8 cellular contexts compared by ENCODE assay signal in genomic region chr14:53181463-53182081, GRCh38. TPM values are rescaled to one million over a fixed set of nuclear protein-coding genes. Genes with fewer than 3 reads are reported as not detected.
DNase-seq lines count a peak whose midpoint lies in the region; ATAC-seq, FAIRE-seq and TF ChIP-seq lines count a peak whose summit lies in the region.
"Not testable (repeated sequence)": the region's sequence is repeated elsewhere in the genome, so short reads cannot be mapped to it uniquely, and the experiment has no call there.

No MANE protein-coding gene starts in this region.

- 0 out of 2 replicates have a peak overlapping the region, but pooled peaks have one; percentile 1 for H3K27ac ChIP-seq in GM12878 (ENCODE audit: control insufficient read depth, insufficient read depth)

- not testable (repeated sequence) for H3K4me2 ChIP-seq in GM12878 (ENCODE audit: control insufficient read depth, insufficient read depth)

- H4K20me1 ChIP-seq in GM12878 (ENCODE audit: control insufficient read depth, insufficient read depth): not testable (repeated sequence)

- not testable (repeated sequence) for ATAC-seq in T-helper 17 cell; natural killer cell treated with Interleukin-12 subunit alpha and Interleukin-12 subunit beta and Interleukin-15 and Interleukin-18, amount 100 ng/mL, for 72 hours
- ATAC-seq in GM12878: peak; percentile 50

- not testable (repeated sequence) for H3K9me3 Mint-ChIP-seq in activated T-cell treated with anti-CD3 and anti-CD28 coated beads, Interleukin-2, amount 50 U/mL, for 24 hours; natural killer cell treated with Interleukin-12 subunit alpha and Interleukin-12 subunit beta and Interleukin-15 and Interleukin-18, amount 100 ng/mL, for 72 hours; stimulated activated naive CD8-positive, alpha-beta T cell treated with anti-CD3 and anti-CD28 coated beads, Interleukin-15, Interleukin-2, amounts not matched to agents 100 ng/mL and 50 ng/mL, for 24 hours

- not testable (repeated sequence) for H3K27me3 Mint-ChIP-seq in T-helper 17 cell; activated T-cell treated with anti-CD3 and anti-CD28 coated beads, Interleukin-2, amount 50 U/mL, for 24 hours; natural killer cell treated with Interleukin-12 subunit alpha and Interleukin-12 subunit beta and Interleukin-15 and Interleukin-18, amount 100 ng/mL, for 72 hours; stimulated activated naive CD8-positive, alpha-beta T cell treated with anti-CD3 and anti-CD28 coated beads, Interleukin-15, Interleukin-2, amounts not matched to agents 100 ng/mL and 50 ng/mL, for 24 hours

- peak overlapping the region; percentile 93 for H3K27ac Mint-ChIP-seq in T-helper 17 cell
- H3K27ac Mint-ChIP-seq in activated T-cell treated with anti-CD3 and anti-CD28 coated beads, Interleukin-2, amount 50 U/mL, for 24 hours: peak overlapping the region; percentile 77
- peak overlapping the region; percentile 30 to 32 for H3K27ac Mint-ChIP-seq in natural killer cell treated with Interleukin-12 subunit alpha and Interleukin-12 subunit beta and Interleukin-15 and Interleukin-18, amount 100 ng/mL, for 72 hours
- H3K27ac Mint-ChIP-seq in stimulated activated naive CD8-positive, alpha-beta T cell treated with anti-CD3 and anti-CD28 coated beads, Interleukin-15, Interleukin-2, amounts not matched to agents 100 ng/mL and 50 ng/mL, for 24 hours: peak overlapping the region; percentile 76

- H3K4me3 ChIP-seq in GM12878: not testable (repeated sequence)

- peak overlapping the region; percentile 33 for H3K4me3 Mint-ChIP-seq in T-helper 17 cell
- H3K4me3 Mint-ChIP-seq in activated T-cell treated with anti-CD3 and anti-CD28 coated beads, Interleukin-2, amount 50 U/mL, for 24 hours: peak overlapping the region; percentile 8
- peak overlapping the region; percentile 35 for H3K4me3 Mint-ChIP-seq in natural killer cell treated with Interleukin-12 subunit alpha and Interleukin-12 subunit beta and Interleukin-15 and Interleukin-18, amount 100 ng/mL, for 72 hours
- H3K4me3 Mint-ChIP-seq in stimulated activated naive CD8-positive, alpha-beta T cell treated with anti-CD3 and anti-CD28 coated beads, Interleukin-15, Interleukin-2, amounts not matched to agents 100 ng/mL and 50 ng/mL, for 24 hours: not testable (repeated sequence)

- in situ Hi-C loops in GM12878 (cut with MboI): not testable (repeated sequence)

- POLR2A ChIA-PET in GM12878 (lab: Charles Lee): interaction anchor here (1.4 kb wide), 1 partner anchor 20 kb away, joined by 4 read pairs; no protein-coding TSS in a partner anchor

- not testable (repeated sequence) for TF ChIP-seq POLR2A in GM12878 (IDR thresholded peaks at IDR 0.05; ENCODE audit: low read depth, low read length)

- FAIRE-seq in GM12878 (lab: Jason Lieb, UNC): not testable (repeated sequence)

- CTCF ChIA-PET in GM12878 (lab: Yijun Ruan, JAX): interaction anchor here (1.0 to 1.2 kb wide), 3 partner anchors 8 to 130 kb away, joined by 3 read pairs; no protein-coding TSS in a partner anchor

- H2AFZ ChIP-seq in GM12878 (ENCODE audit: control insufficient read depth, low read depth, low read length): not testable (repeated sequence)

- H3K4me1 Mint-ChIP-seq in T-helper 17 cell: peaks cover 14% of the 10 kb centered on the region
- peaks cover 43% of the 10 kb centered on the region for H3K4me1 Mint-ChIP-seq in activated T-cell treated with anti-CD3 and anti-CD28 coated beads, Interleukin-2, amount 50 U/mL, for 24 hours (ENCODE audit: low read depth)
- H3K4me1 Mint-ChIP-seq in natural killer cell treated with Interleukin-12 subunit alpha and Interleukin-12 subunit beta and Interleukin-15 and Interleukin-18, amount 100 ng/mL, for 72 hours (ENCODE audit: low read depth in 2 of 2): peaks cover 22 to 23% of the 10 kb centered on the region in 2 donors
- peaks cover 33% of the 10 kb centered on the region for H3K4me1 Mint-ChIP-seq in stimulated activated naive CD8-positive, alpha-beta T cell treated with anti-CD3 and anti-CD28 coated beads, Interleukin-15, Interleukin-2, amounts not matched to agents 100 ng/mL and 50 ng/mL, for 24 hours (ENCODE audit: low read depth)

- BruUV-seq in GM12878 (replicated peaks; lab: Mats Ljungman, UMichigan): not testable (repeated sequence)

- 30% methylated on average over 11 of the region's 11 CpGs for WGBS in GM12878 (ENCODE audit: insufficient coverage, insufficient replicate concordance, low lambda C conversion rate, missing lambda C conversion rate)

- H3K9ac ChIP-seq in GM12878 (ENCODE audit: control insufficient read depth, insufficient read depth, low read length): not testable (repeated sequence)

- not testable (repeated sequence) for H3K36me3 Mint-ChIP-seq in T-helper 17 cell (ENCODE audit: low read depth); activated T-cell treated with anti-CD3 and anti-CD28 coated beads, Interleukin-2, amount 50 U/mL, for 24 hours (ENCODE audit: low read depth); natural killer cell treated with Interleukin-12 subunit alpha and Interleukin-12 subunit beta and Interleukin-15 and Interleukin-18, amount 100 ng/mL, for 72 hours; stimulated activated naive CD8-positive, alpha-beta T cell treated with anti-CD3 and anti-CD28 coated beads, Interleukin-15, Interleukin-2, amounts not matched to agents 100 ng/mL and 50 ng/mL, for 24 hours (ENCODE audit: low read depth)

- SMC1A ChIA-PET in GM12878 (lab: Charles Lee; ENCODE audit: uncharacterized antibody, unreplicated experiment): interaction anchor here (0.7 to 1.5 kb wide), 3 partner anchors 9 to 72 kb away, joined by 3 to 4 read pairs (median 3); no protein-coding TSS in a partner anchor

- not testable (repeated sequence) for H3K36me3 ChIP-seq in GM12878 (ENCODE audit: control insufficient read depth in 2 of 2, insufficient read depth in 2 of 2, low read length in 1 of 2)

- H3K79me2 ChIP-seq in GM12878 (ENCODE audit: control insufficient read depth, insufficient read depth, low read length): not testable (repeated sequence)

- TF ChIP-seq RAD21 in GM12878 (IDR thresholded peaks at IDR 0.05; ENCODE audit: insufficient read depth, low read depth, low read length): not testable (repeated sequence)

- not testable (repeated sequence) for H3K27me3 ChIP-seq in GM12878 (replicated peaks in 1 of 2; ENCODE audit: control insufficient read depth in 2 of 2, insufficient read depth in 2 of 2, low read length in 1 of 2)

- H3K4me1 ChIP-seq in GM12878 (ENCODE audit: control insufficient read depth, insufficient read depth, low read length): peaks cover 11% of the 10 kb centered on the region

- not testable (repeated sequence) for H3K9me3 ChIP-seq in T-helper 17 cell (ENCODE audit: control insufficient read depth, low read length, poor library complexity, severe bottlenecking); GM12878 (replicated peaks; ENCODE audit: control insufficient read depth, insufficient read depth, low read length)

- intact Hi-C loops in GM12878 (cut with micrococcal nuclease; ENCODE audit: unreplicated experiment): loop anchor here (1.0 to 2.0 kb wide), 2 partner anchors 29 to 72 kb away; partner anchors contain the start of gene DDHD1

- not testable (repeated sequence) for TF ChIP-seq CTCF in GM12878 (IDR thresholded peaks at IDR 0.05 in 2 of 3, conservative IDR thresholded peaks at IDR 0.05 in 1 of 3; ENCODE audit: control insufficient read depth in 2 of 3, extremely low read depth in 1 of 3, insufficient read depth in 1 of 3, low read depth in 3 of 3, low read length in 3 of 3)

- RAD21 ChIA-PET in GM12878 (lab: Charles Lee; ENCODE audit: unreplicated experiment): interaction anchor here (1.6 to 2.3 kb wide), 3 partner anchors 10 to 72 kb away, joined by 9 to 18 read pairs (median 14); partner anchors contain the start of gene DDHD1

- not testable (repeated sequence) for DNase-seq in T-helper 17 cell; activated T-cell treated with anti-CD3 and anti-CD28 coated beads, Interleukin-2, amount 50 U/mL, for 24 hours; GM12878 (ENCODE audit: low read depth, low spot score); natural killer cell treated with Interleukin-12 subunit alpha and Interleukin-12 subunit beta and Interleukin-15 and Interleukin-18, amount 100 ng/mL, for 72 hours (ENCODE audit: low spot score)
- DNase-seq in activated CD4-positive, alpha-beta T cell treated with anti-CD3 and anti-CD28 coated beads, Interleukin-2, amount 50 U/mL, for 48 hours: peak; percentile 32 to 53
- DNase-seq in activated T-helper 9 cell treated with anti-CD3 and anti-CD28 coated beads, Interleukin-2, amount 50 U/mL, for 16 hours (ENCODE audit: low read depth): peak; percentile 10
- peak; percentile 11 to 27 for DNase-seq in stimulated activated CD4-positive, alpha-beta T cell treated with anti-CD3 and anti-CD28 coated beads, Interleukin-2, amount 100 ng/mL, for 48 hours

- TF ChIP-seq EP300 in GM12878 (IDR thresholded peaks at IDR 0.05; ENCODE audit: borderline replicate concordance in 1 of 2, control insufficient read depth in 1 of 2, low read depth in 2 of 2, low read length in 2 of 2): not testable (repeated sequence)

TF ChIP-seq in GM12878, 131 proteins besides CTCF, POLR2A, EP300 and RAD21 (continues in another document):
- TF ChIP-seq RUNX3 (IDR thresholded peaks at IDR 0.05; ENCODE audit: low read length): peak; percentile 67; the same call in 1 of the 2 replicates

RNA-seq across cellular contexts. Expression of gene DDHD1, which starts 28.4 kb away (rescaled TPM):
- 10 to 100 TPM; 77.1 to 80.4 TPM for total RNA-seq in T-helper 17 cell
- total RNA-seq in GM12878 (2013; cell fraction: nucleolus; rRNA removed): 898 and 917 TPM in 2 replicates
- total RNA-seq in GM12878 (2014; rRNA removed): 30.0 and 36.4 TPM in 2 replicates
- 52.3 and 57.1 TPM in 2 replicates for total RNA-seq in GM12878 (2014; rRNA removed; fragmentation: Illumina TruSeq; extraction: Trizol)
- 39.5 and 40.1 TPM in 2 replicates for total RNA-seq in GM12878 (2021)
- 9.8 TPM for polyA plus RNA-seq in GM12878 (2011; ENCODE audit: low read depth)
- polyA plus RNA-seq in GM12878 (2011; rRNA removed): 26.8 and 41.3 TPM in 2 replicates
- 8.2 TPM in 2 replicates for polyA plus RNA-seq in GM12878 (2011; cell fraction: cytosol; rRNA removed)
- polyA plus RNA-seq in GM12878 (2011; cell fraction: nucleus; rRNA removed): 33.8 and 37.3 TPM in 2 replicates
- polyA plus RNA-seq in GM12878 (2012): 13.6 and 15.0 TPM in 2 replicates
- polyA plus RNA-seq in GM12878 (2014; fragmentation: Illumina TruSeq; extraction: Trizol): 26.9 and 38.2 TPM in 2 replicates
- 1 to 10 TPM; 7.7 to 10.0 TPM for polyA plus RNA-seq in GM12878 (2014; fragmentation: Nextera tagmentation; extraction: Ambion mirVana)
- 20.3 and 24.2 TPM in 2 replicates for polyA plus RNA-seq in GM12878 (2014; rRNA removed)
- 10 to 100 TPM; 37.7 to 42.3 TPM for polyA plus RNA-seq in GM12878 (2016; fragmentation: Nextera tagmentation; extraction: Ambion mirVana)
- 40.4 and 48.1 TPM in 2 replicates for polyA minus RNA-seq in GM12878 (2011; rRNA and poly(A)+ RNA removed)
- polyA minus RNA-seq in GM12878 (2011; cell fraction: cytosol; rRNA and poly(A)+ RNA removed): 9.8 and 11.6 TPM in 2 replicates
- polyA minus RNA-seq in GM12878 (2011; cell fraction: nucleus; rRNA and poly(A)+ RNA removed): 70.1 and 116 TPM in 2 replicates
- 10 to 100 TPM; 71.3 to 87.5 TPM for total RNA-seq in natural killer cell treated with Interleukin-12 subunit alpha and Interleukin-12 subunit beta and Interleukin-15 and Interleukin-18, amount 100 ng/mL, for 72 hours

Comparison
In these comparisons a context has a peak if more than half of its experiments do, and no peak if none do; other contexts are left out.
1. H3K27ac Mint-ChIP-seq: peak in every context shown above with its lines; median percentile 93 in T-helper 17 cell; 77 in activated T-cell treated with anti-CD3 and anti-CD28 coated beads, Interleukin-2, amount 50 U/mL, for 24 hours; 76 in stimulated activated naive CD8-positive, alpha-beta T cell treated with anti-CD3 and anti-CD28 coated beads, Interleukin-15, Interleukin-2, amounts not matched to agents 100 ng/mL and 50 ng/mL, for 24 hours; 31 in natural killer cell treated with Interleukin-12 subunit alpha and Interleukin-12 subunit beta and Interleukin-15 and Interleukin-18, amount 100 ng/mL, for 72 hours.